20 cellular contexts compared by ENCODE assay signal in genomic region chr2:182228741-182229140, GRCh38.
DNase-seq lines count a peak whose midpoint lies in the region; ATAC-seq and TF ChIP-seq lines count a peak whose summit lies in the region.
"Had no signal": no experiment of that assay in that cellular context is flagged by ENCODE, and none has a peak within 500 bp of the region (broad histone marks: within the 10 kb centered on the region; RNA-seq: fewer than 3 reads in every experiment).

No MANE protein-coding gene starts in this region.

- TF ChIP-seq CTCF in fibroblast of pulmonary artery (IDR thresholded peaks at IDR 0.05; ENCODE audit: low read length, missing control alignments) (no peak), ovary (IDR thresholded peaks at IDR 0.05) (no peak)

- WGBS in ovary, 3 donors = 90 to 93% (median 91%) methylated on average over 2 of the region's 2 CpGs

- peaks cover 2% of the 10 kb centered on the region for H3K27me3 ChIP-seq in ovary
- H3K27me3 ChIP-seq: dorsolateral prefrontal cortex, gastroesophageal sphincter had no signal

- no peak for TF ChIP-seq EP300 in ovary (IDR thresholded peaks at IDR 0.05)

- H3K27ac ChIP-seq in ovary = no peak overlapping the region
- H3K27ac ChIP-seq: dorsolateral prefrontal cortex, gastroesophageal sphincter had no signal

- no peaks in the 10 kb centered on the region for H3K9me3 ChIP-seq in ovary
- H3K9me3 ChIP-seq: gastroesophageal sphincter had no signal

- no peak for ATAC-seq in HG03175 (IDR thresholded peaks at IDR 0.05; ENCODE audit: unreplicated experiment)
- ATAC-seq in GM21737 (IDR thresholded peaks at IDR 0.05; ENCODE audit: unreplicated experiment) = no peak
- ATAC-seq: activated CD8-positive, alpha-beta memory T cell treated with anti-CD3 and anti-CD28 coated beads, Interleukin-2, amount 10 ng/mL, durations not matched to agents 7 days and 5 days; activated T-helper 17 cell treated with anti-CD3 and anti-CD28 coated beads, Interleukin-2, amount 50 U/mL, for 72 hours; gastroesophageal sphincter; HCT116; sciatic nerve had no signal

- H3K4me3 ChIP-seq in fibroblast of pulmonary artery (replicated peaks; ENCODE audit: low read depth, low read length) (no peak overlapping the region), ovary (no peak overlapping the region)
- H3K4me3 ChIP-seq: dorsolateral prefrontal cortex, gastroesophageal sphincter had no signal

- H3K4me1 ChIP-seq in ovary (ENCODE audit: insufficient read depth) = no peaks in the 10 kb centered on the region
- H3K4me1 ChIP-seq: gastroesophageal sphincter had no signal

- H3K36me3 ChIP-seq in ovary = no peaks in the 10 kb centered on the region
- H3K36me3 ChIP-seq: gastroesophageal sphincter had no signal

- no peak for TF ChIP-seq POLR2A in ovary (IDR thresholded peaks at IDR 0.05)

- DNase-seq in AG08395 (ENCODE audit: low spot score) (peak; percentile 5), GM04504 (ENCODE audit: low read depth) (peak; percentile 17), RKO (ENCODE audit: low spot score) (peak; percentile 53), fibroblast of pulmonary artery (ENCODE audit: low read depth) (peak; percentile 5), ovary (no peak), NOMO-1 (lab: John Stamatoyannopoulos, UW; ENCODE audit: unreplicated experiment in 2 of 2) (no peak)
- DNase-seq: activated CD4-positive, alpha-beta T cell treated with anti-CD3 and anti-CD28 coated beads for 48 hours; activated CD8-positive, alpha-beta memory T cell treated with anti-CD3 and anti-CD28 coated beads, Interleukin-2, amount 10 ng/mL, durations not matched to agents 7 days and 5 days; caudate nucleus; CD4-positive, alpha-beta T cell; dorsolateral prefrontal cortex; naive B cell; NCI-H2171; NCI-H524 treated with DMSO at 0.1 percent for 48 hours had no signal

- intact Hi-C loops in ovary (cut with DNase I) = no loop called here

Comparison
In these comparisons a context has a peak if more than half of its experiments do, and no peak if none do; other contexts are left out.
1. DNase-seq: peak in AG08395 (single experiment), GM04504 (single experiment), RKO (single experiment) and fibroblast of pulmonary artery (single experiment); none in ovary (0 of 5) and NOMO-1 (0 of 2).